Comparison of ENCODE assay signal across 16 cellular contexts in the genomic region with DNA sequence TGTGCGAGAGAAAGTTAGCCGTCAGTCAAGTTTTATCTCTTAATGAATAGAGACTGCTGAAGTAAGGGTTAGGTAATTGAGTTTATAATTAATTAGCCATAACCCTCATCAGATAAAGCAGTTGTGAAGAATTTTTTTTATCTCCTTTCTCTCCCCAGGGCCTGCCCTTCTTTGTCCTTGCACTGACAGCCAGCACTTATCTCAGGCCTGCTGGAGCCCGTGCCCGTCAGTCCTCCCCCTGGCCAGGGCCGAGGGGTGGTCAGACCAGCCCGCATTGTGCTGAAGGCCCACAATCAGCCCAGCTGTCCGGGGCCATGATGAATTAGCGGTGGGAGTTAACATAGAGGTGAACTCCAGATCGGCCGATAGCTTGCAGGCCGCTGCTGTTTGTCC.
DNase-seq lines count a peak whose midpoint lies in the region; ATAC-seq and TF ChIP-seq lines count a peak whose summit lies in the region.
"Had no signal": no experiment of that assay in that cellular context is flagged by ENCODE, and none has a peak within 500 bp of the region (broad histone marks: within the 10 kb centered on the region; RNA-seq: fewer than 3 reads in every experiment).

No MANE protein-coding gene starts in this region.

- H3K79me1 ChIP-seq in mesendoderm (ENCODE audit: low read length) = no peaks in the 10 kb centered on the region

- ATAC-seq in GM23338 = peak; percentile 24
- ATAC-seq: Panc1 had no signal

- H3K4me3 Mint-ChIP-seq in GM23338 (no peak overlapping the region), brain (peak overlapping the region in 3 of 5 experiments; percentile 49 to 61 (median 52)), progenitor cell of endocrine pancreas (ENCODE audit: low read depth) (peak overlapping the region; percentile 30)

- intact Hi-C loops in vagina (cut with DNase I) = no loop called here
- intact Hi-C loops in adrenal gland (cut with DNase I) = no loop called here

- in situ Hi-C loops in brain microvascular endothelial cell (cut with HindIII; ENCODE audit: low pct_ligation_motif_present, low sequenced_read_pairs) = no loop called here

- H4K5ac ChIP-seq in mesendoderm (ENCODE audit: low read length) = no peak overlapping the region

- H3K4me2 ChIP-seq in GM23338 = no peak overlapping the region
- H3K4me2 ChIP-seq in mesendoderm (ENCODE audit: low read length) = no peak overlapping the region

- H2BK15ac ChIP-seq in mesendoderm (replicated peaks; ENCODE audit: low read depth) = no peak overlapping the region

- H3K4me3 ChIP-seq in GM23338 = no peak overlapping the region
- no peak overlapping the region for H3K4me3 ChIP-seq in mesendoderm (ENCODE audit: low read length)
- H3K4me3 ChIP-seq in brain microvascular endothelial cell (ENCODE audit: low read depth, low read length) = no peak overlapping the region
- H3K4me3 ChIP-seq in vagina = no peak overlapping the region
- no peak overlapping the region for H3K4me3 ChIP-seq in adrenal gland
- H3K4me3 ChIP-seq: HAP-1 had no signal

- no peak overlapping the region for H3K4ac ChIP-seq in mesendoderm (ENCODE audit: low read depth, low read length)

- peak overlapping the region; percentile 8; the same call in 1 of the 2 replicates for H3K27ac Mint-ChIP-seq in GM23338
- peak overlapping the region in 2 of 5 experiments; percentile 45 to 85 for H3K27ac Mint-ChIP-seq in brain
- peak overlapping the region; percentile 78 for H3K27ac Mint-ChIP-seq in progenitor cell of endocrine pancreas

- TF ChIP-seq CTCF in GM23338 (conservative IDR thresholded peaks at IDR 0.05; ENCODE audit: low read depth in 2 of 2) = no peak
- no peak for TF ChIP-seq CTCF in brain (conservative IDR thresholded peaks at IDR 0.05)
- TF ChIP-seq CTCF in progenitor cell of endocrine pancreas (IDR thresholded peaks at IDR 0.05; ENCODE audit: unreplicated experiment) = no peak
- TF ChIP-seq CTCF in brain microvascular endothelial cell (IDR thresholded peaks at IDR 0.05; ENCODE audit: low read depth, low read length, missing control alignments) = no peak
- TF ChIP-seq CTCF in vagina (IDR thresholded peaks at IDR 0.05) = no peak
- no peak for TF ChIP-seq CTCF in adrenal gland (IDR thresholded peaks at IDR 0.05)

- TF ChIP-seq POLR2A in vagina (IDR thresholded peaks at IDR 0.05) (no peak), adrenal gland (IDR thresholded peaks at IDR 0.05) (no peak)

- H3K18ac ChIP-seq in mesendoderm (ENCODE audit: low read length) = no peak overlapping the region

- no peak overlapping the region for H3K56ac ChIP-seq in mesendoderm (ENCODE audit: low read length)

- no peak overlapping the region for H2AK5ac ChIP-seq in mesendoderm (ENCODE audit: low read length)

- no peaks in the 10 kb centered on the region for H3K9me3 ChIP-seq in vagina
- no peaks in the 10 kb centered on the region for H3K9me3 ChIP-seq in adrenal gland (replicated peaks in 1 of 3)
- H3K9me3 ChIP-seq: HAP-1 had no signal

- H3K79me2 ChIP-seq in GM23338 (replicated peaks; ENCODE audit: insufficient read depth) = no peaks in the 10 kb centered on the region
- H3K79me2 ChIP-seq in mesendoderm (ENCODE audit: control insufficient read depth, insufficient read depth, low read length) = no peaks in the 10 kb centered on the region

- H2BK5ac ChIP-seq in mesendoderm (ENCODE audit: low read length) = no peak overlapping the region

- H3K4me1 Mint-ChIP-seq in GM23338 (peaks cover 49% of the 10 kb centered on the region), brain (peaks cover 76% of the 10 kb centered on the region), progenitor cell of endocrine pancreas (ENCODE audit: low read depth) (peaks cover 29% of the 10 kb centered on the region)

- no peaks in the 10 kb centered on the region for H3K9me2 ChIP-seq in GM23338 (ENCODE audit: insufficient read depth)

- H3K27ac ChIP-seq in GM23338 (ENCODE audit: low read depth) (peak overlapping the region; percentile 50; the same call in 1 of the 2 replicates), mesendoderm (ENCODE audit: low read depth, low read length) (no peak overlapping the region), brain microvascular endothelial cell (no peak overlapping the region), vagina (no peak overlapping the region), adrenal gland (no peak overlapping the region)

- H3K36me3 Mint-ChIP-seq in GM23338 (ENCODE audit: low read depth) (no peaks in the 10 kb centered on the region), brain (peaks cover 22% of the 10 kb centered on the region), progenitor cell of endocrine pancreas (ENCODE audit: insufficient read depth) (peaks cover 1% of the 10 kb centered on the region)

- H3K4me1 ChIP-seq in GM23338 (ENCODE audit: insufficient read depth) (peaks cover 20% of the 10 kb centered on the region), mesendoderm (ENCODE audit: control insufficient read depth, low read depth, low read length) (no peaks in the 10 kb centered on the region), vagina (no peaks in the 10 kb centered on the region), adrenal gland (replicated peaks in 1 of 2) (no peaks in the 10 kb centered on the region)
- H3K4me1 ChIP-seq: HAP-1 had no signal

- WGBS in mesendoderm (ENCODE audit: extremely low coverage, insufficient coverage, low lambda C conversion rate) = no CpG with 5 or more reads among the region's 11 CpGs
- 63 to 75% (median 72%) methylated on average over 11 of the region's 11 CpGs for WGBS in adrenal gland, 4 donors

- H4K8ac ChIP-seq in mesendoderm (ENCODE audit: low read depth, low read length) = no peak overlapping the region

- no peaks in the 10 kb centered on the region for H3F3A ChIP-seq in GM23338 (replicated peaks; ENCODE audit: low read depth)

- no peak overlapping the region for H3K9ac ChIP-seq in mesendoderm (ENCODE audit: low read length)

- no peak overlapping the region for H3K23ac ChIP-seq in mesendoderm (ENCODE audit: low read length)

- DNase-seq in GM23338 (ENCODE audit: low spot score) = no peak
- peak; percentile 21 for DNase-seq in mesendoderm
- DNase-seq in progenitor cell of endocrine pancreas (ENCODE audit: low spot score, unreplicated experiment) = no peak
- DNase-seq in brain microvascular endothelial cell = no peak
- no peak for DNase-seq in vagina (ENCODE audit: extremely low spot score in 2 of 2)
- DNase-seq in adrenal gland = no peak
- DNase-seq: AML-193, COR-L47, EL, NCI-H1048, NCI-H146, NCI-H2227 treated with DMSO at 0.1 percent for 48 hours, NCI-H524 had no signal

- H3K36me3 ChIP-seq in GM23338 (ENCODE audit: insufficient read depth) (no peaks in the 10 kb centered on the region), mesendoderm (ENCODE audit: control insufficient read depth, insufficient read depth, low read length) (no peaks in the 10 kb centered on the region), brain microvascular endothelial cell (replicated peaks) (no peaks in the 10 kb centered on the region), vagina (no peaks in the 10 kb centered on the region), adrenal gland (replicated peaks in 1 of 2) (no peaks in the 10 kb centered on the region)
- H3K36me3 ChIP-seq: HAP-1 had no signal

- H3K9me3 Mint-ChIP-seq in GM23338 (no peaks in the 10 kb centered on the region), brain (no peaks in the 10 kb centered on the region), progenitor cell of endocrine pancreas (ENCODE audit: low read depth) (no peaks in the 10 kb centered on the region)

- no peaks in the 10 kb centered on the region for H4K20me1 ChIP-seq in GM23338 (replicated peaks; ENCODE audit: insufficient read depth)

- no peaks in the 10 kb centered on the region for H3K27me3 ChIP-seq in GM23338 (ENCODE audit: insufficient read depth)
- no peaks in the 10 kb centered on the region for H3K27me3 ChIP-seq in mesendoderm (ENCODE audit: insufficient read depth, low read length, poor library complexity)
- no peaks in the 10 kb centered on the region for H3K27me3 ChIP-seq in brain microvascular endothelial cell (replicated peaks)
- no peaks in the 10 kb centered on the region for H3K27me3 ChIP-seq in vagina
- no peaks in the 10 kb centered on the region for H3K27me3 ChIP-seq in adrenal gland

- H3K27me3 Mint-ChIP-seq in GM23338 (ENCODE audit: insufficient read depth, low read depth, poor library complexity) (peaks cover 10% of the 10 kb centered on the region), brain (peaks cover 75% of the 10 kb centered on the region), progenitor cell of endocrine pancreas (peaks cover 3% of the 10 kb centered on the region)

- no peak overlapping the region for H2AFZ ChIP-seq in GM23338

- no peak overlapping the region for H2BK120ac ChIP-seq in mesendoderm (ENCODE audit: low read depth, low read length)

TF ChIP-seq in GM23338, 12 proteins besides CTCF, POLR2A, EP300 and RAD21 (continues in another document):
- TF ChIP-seq ZNF114 (CRISPR knock-in tag; IDR thresholded peaks at IDR 0.05) (no peak), JUNB (IDR thresholded peaks at IDR 0.05; ENCODE audit: unreplicated experiment) (no peak), CREB1 (CRISPR knock-in tag; IDR thresholded peaks at IDR 0.05; ENCODE audit: low read depth) (no peak), EZH2phosphoT487 (IDR thresholded peaks at IDR 0.05; ENCODE audit: unreplicated experiment) (no peak), EZH2 (IDR thresholded peaks at IDR 0.05; ENCODE audit: low read depth, unreplicated experiment) (no peak), NANOG (IDR thresholded peaks at IDR 0.05; ENCODE audit: borderline replicate concordance) (no peak)
- TF ChIP-seq, protein P1, sequence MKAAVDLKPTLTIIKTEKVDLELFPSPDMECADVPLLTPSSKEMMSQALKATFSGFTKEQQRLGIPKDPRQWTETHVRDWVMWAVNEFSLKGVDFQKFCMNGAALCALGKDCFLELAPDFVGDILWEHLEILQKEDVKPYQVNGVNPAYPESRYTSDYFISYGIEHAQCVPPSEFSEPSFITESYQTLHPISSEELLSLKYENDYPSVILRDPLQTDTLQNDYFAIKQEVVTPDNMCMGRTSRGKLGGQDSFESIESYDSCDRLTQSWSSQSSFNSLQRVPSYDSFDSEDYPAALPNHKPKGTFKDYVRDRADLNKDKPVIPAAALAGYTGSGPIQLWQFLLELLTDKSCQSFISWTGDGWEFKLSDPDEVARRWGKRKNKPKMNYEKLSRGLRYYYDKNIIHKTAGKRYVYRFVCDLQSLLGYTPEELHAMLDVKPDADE (IDR thresholded peaks at IDR 0.05) = no peak
